ENCODE assay signal across 17 cellular contexts in genomic region chr22:23922921-23923320, GRCh38. TPM values are rescaled to one million over a fixed set of nuclear protein-coding genes. Genes with fewer than 3 reads are reported as not detected.
DNase-seq lines count a peak whose midpoint lies in the region; ATAC-seq lines count a peak whose summit lies in the region.
"Had no signal": no experiment of that assay in that cellular context is flagged by ENCODE, and none has a peak within 500 bp of the region (broad histone marks: within the 10 kb centered on the region; RNA-seq: fewer than 3 reads in every experiment).

No MANE protein-coding gene starts in this region.

- no peak overlapping the region for H3K9ac ChIP-seq in Karpas-422 (ENCODE audit: low read length)

- H3K4me3 ChIP-seq in Karpas-422 (ENCODE audit: low read length): no peak overlapping the region
- H3K4me3 ChIP-seq: MG63, Peyer's patch had no signal

- no peaks in the 10 kb centered on the region for H3K9me2 ChIP-seq in Karpas-422 (replicated peaks; ENCODE audit: insufficient read depth, low read length)

- H3K79me2 ChIP-seq in Karpas-422 (ENCODE audit: low read length): no peaks in the 10 kb centered on the region

- H3K27ac ChIP-seq in Karpas-422 (ENCODE audit: low read length): no peak overlapping the region
- H3K27ac ChIP-seq: C4-2B, Peyer's patch had no signal

- no peak overlapping the region for H3K4me2 ChIP-seq in Karpas-422 (ENCODE audit: low read depth, low read length, poor library complexity, severe bottlenecking)

- H3K9me3 ChIP-seq in Karpas-422 (ENCODE audit: low read length): peaks cover 13% of the 10 kb centered on the region

- DNase-seq in AG08395 (ENCODE audit: low spot score): peak; percentile 0
- peak; percentile 33 for DNase-seq in Karpas-422
- DNase-seq in astrocyte of the hippocampus (ENCODE audit: low read depth, low spot score): peak; percentile 0
- DNase-seq in NCI-H2196 (lab: John Stamatoyannopoulos, UW; ENCODE audit: unreplicated experiment): no peak
- DNase-seq: DMS153, H7, KG1, MG63, NCI-H1417 treated with DMSO at 0.1 percent for 48 hours, NCI-H2029, NCI-H2171 treated with DMSO at 0.1 percent for 48 hours, NCI-H510A, NCI-H82, Peyer's patch, SHP77 had no signal

- H3K36me3 ChIP-seq in Karpas-422 (ENCODE audit: insufficient read depth, low read length): peaks cover 29% of the 10 kb centered on the region
- H3K36me3 ChIP-seq: MG63 had no signal

- H4K20me1 ChIP-seq in Karpas-422 (ENCODE audit: insufficient read depth, low read depth, low read length): no peaks in the 10 kb centered on the region

- no peak for ATAC-seq in HG03045 (IDR thresholded peaks at IDR 0.05; ENCODE audit: unreplicated experiment)

- H3K27me3 ChIP-seq in Karpas-422 (ENCODE audit: low read length): no peaks in the 10 kb centered on the region
- H3K27me3 ChIP-seq: MG63, Peyer's patch had no signal

- no peak overlapping the region for H2AFZ ChIP-seq in Karpas-422 (ENCODE audit: low read length)

- H3K4me1 ChIP-seq in Karpas-422 (ENCODE audit: low read length): no peaks in the 10 kb centered on the region
- H3K4me1 ChIP-seq: Peyer's patch had no signal

RNA-seq across cellular contexts. Expression of gene MIF, which starts 28.7 kb away (rescaled TPM):
- 1,081 and 1,189 TPM in 2 replicates for total RNA-seq in Karpas-422 (2014; rRNA removed; shearing (Covaris generic); ENCODE audit: low replicate concordance)

RNA-seq across cellular contexts. Expression of gene GSTT2B, which starts 38.1 kb away (rescaled TPM):
- not detected in 2 replicates for total RNA-seq in Karpas-422 (2014; rRNA removed; shearing (Covaris generic); ENCODE audit: low replicate concordance)

RNA-seq across cellular contexts. Expression of gene DDTL, which starts 43.8 kb away (rescaled TPM):
- total RNA-seq in Karpas-422 (2014; rRNA removed; shearing (Covaris generic); ENCODE audit: low replicate concordance): 5.2 and 6.0 TPM in 2 replicates

RNA-seq across cellular contexts. Expression of gene DDT, which starts 51.3 kb away (rescaled TPM):
- total RNA-seq in Karpas-422 (2014; rRNA removed; shearing (Covaris generic); ENCODE audit: low replicate concordance): 372 and 428 TPM in 2 replicates

RNA-seq across cellular contexts. Expression of gene GSTT2, which starts 57.0 kb away (rescaled TPM):
- not detected in 2 replicates for total RNA-seq in Karpas-422 (2014; rRNA removed; shearing (Covaris generic); ENCODE audit: low replicate concordance)
- total RNA-seq: H7, Peyer's patch had no signal
